In genomic region chr2:80896576-80896975, GRCh38 we compare ENCODE assay signal across 15 cellular contexts.
"Had no signal": no experiment of that assay in that cellular context is flagged by ENCODE, and none has a peak within 500 bp of the region (broad histone marks: within the 10 kb centered on the region; RNA-seq: fewer than 3 reads in every experiment).

No MANE protein-coding gene starts in this region.

- H3K27ac ChIP-seq: brain microvascular endothelial cell, coronary artery, esophagus squamous epithelium, prostate gland, skin epidermis, thyroid gland had no signal

- H3K27me3 ChIP-seq: brain microvascular endothelial cell, esophagus squamous epithelium, thyroid gland had no signal

- H3K4me3 ChIP-seq: coronary artery, esophagus squamous epithelium, prostate gland, skin epidermis, thyroid gland had no signal

- H3K9me3 ChIP-seq: esophagus squamous epithelium, prostate gland, thyroid gland had no signal

- DNase-seq: activated CD4-positive, alpha-beta T cell treated with anti-CD3 and anti-CD28 coated beads, Interleukin-2, amount 50 U/mL, for 1 hour; activated naive CD4-positive, alpha-beta T cell treated with Interleukin-2 at 50 U/mL for 16 hours; anterior cingulate cortex; brain microvascular endothelial cell; effector CD4-positive, alpha-beta T cell; esophagus squamous epithelium; hippocampal formation; right cardiac atrium; stimulated activated CD4-positive, alpha-beta T cell treated with anti-CD3 and anti-CD28 coated beads, Interleukin-15, amount 100 ng/mL, for 24 hours; stimulated activated CD4-positive, alpha-beta T cell treated with anti-CD3 and anti-CD28 coated beads, Interleukin-4, amount 100 ng/mL, for 1 hour; stimulated activated naive B cell treated with anti-CD40 and anti-IgM and Interleukin-4, amounts not matched to agents 10 μg/mL and 1 μg/mL and 100 μg/mL, for 72 hours; thyroid gland had no signal

- H3K4me1 ChIP-seq: esophagus squamous epithelium, prostate gland, thyroid gland had no signal

- H3K36me3 ChIP-seq: brain microvascular endothelial cell, esophagus squamous epithelium, prostate gland, thyroid gland had no signal
